8 cellular contexts compared by ENCODE assay signal in the genomic region with DNA sequence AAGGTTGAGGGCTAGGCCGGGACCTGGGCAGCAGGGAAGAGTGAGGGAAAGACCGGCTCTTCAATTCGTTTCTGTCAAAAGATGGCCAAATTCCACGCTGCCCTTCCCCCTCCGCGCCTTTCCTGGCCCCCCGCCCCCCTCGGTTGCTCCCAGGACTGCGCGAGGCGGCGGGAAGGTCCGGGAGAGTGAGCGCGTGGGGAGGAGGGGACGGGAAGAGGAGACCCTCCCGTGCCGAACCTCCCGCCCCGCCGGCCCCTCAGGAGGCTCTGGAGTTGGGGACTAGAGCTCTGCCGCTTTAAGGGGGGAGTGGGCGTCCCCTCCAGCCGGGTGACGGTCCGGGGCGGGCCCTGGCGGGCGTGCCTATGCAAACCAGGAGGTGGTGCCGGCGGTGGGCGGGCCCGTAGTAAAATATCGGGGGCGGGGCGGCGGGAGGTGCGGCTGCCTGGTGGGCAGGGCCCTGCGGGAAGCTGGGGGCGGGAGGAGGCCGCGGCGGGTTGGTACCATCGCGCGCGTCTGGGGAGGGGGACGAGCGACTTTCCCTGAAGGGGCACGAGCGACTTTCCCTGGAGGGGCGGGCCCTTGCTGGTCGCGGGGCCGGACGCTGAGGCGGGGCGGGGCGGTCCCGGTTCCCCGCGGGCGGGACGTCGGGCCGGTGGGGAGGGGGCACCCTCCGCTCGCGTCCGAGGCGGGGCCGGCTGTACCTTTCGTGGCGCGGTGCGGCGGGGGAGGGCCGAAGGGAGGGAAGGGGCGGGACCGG. TPM values are rescaled to one million over a fixed set of nuclear protein-coding genes. Genes with fewer than 3 reads are reported as not detected.
DNase-seq lines count a peak whose midpoint lies in the region; ATAC-seq and TF ChIP-seq lines count a peak whose summit lies in the region.

No MANE protein-coding gene starts in this region.

- H3K4me3 Mint-ChIP-seq in chondrocyte (ENCODE audit: unreplicated experiment), result peak overlapping the region; percentile 92

- no peaks in the 10 kb centered on the region for H3K36me3 Mint-ChIP-seq in chondrocyte (ENCODE audit: low read depth)

- TF ChIP-seq CTCF in chondrocyte (IDR thresholded peaks at IDR 0.05), result no peak

- ATAC-seq in HG03432 (IDR thresholded peaks at IDR 0.05; ENCODE audit: unreplicated experiment), result peak; percentile 82

- H3K27ac Mint-ChIP-seq in chondrocyte (ENCODE audit: unreplicated experiment), result peak overlapping the region; percentile 94

- no peaks in the 10 kb centered on the region for H3K9me3 Mint-ChIP-seq in chondrocyte (ENCODE audit: low read depth)

- peaks cover 29% of the 10 kb centered on the region for H3K4me1 Mint-ChIP-seq in chondrocyte (ENCODE audit: low read depth)

- H3K27me3 Mint-ChIP-seq in chondrocyte (ENCODE audit: low read depth), result no peaks in the 10 kb centered on the region

- DNase-seq in AG08396 (ENCODE audit: low spot score) (peak; percentile 96), GM19238 (ENCODE audit: insufficient read length, low spot score) (peak; percentile 84), NCI-H460 (ENCODE audit: extremely low read depth, low read depth) (peak; percentile 95), chondrocyte (ENCODE audit: low spot score) (peak; percentile 99), kidney tubule cell (ENCODE audit: low spot score) (peak; percentile 95)
- DNase-seq in activated CD4-positive, alpha-beta T cell treated with anti-CD3 and anti-CD28 coated beads for 24 hours (ENCODE audit: low read depth in 2 of 2), result peak; percentile 93 to 95
- DNase-seq in stimulated activated CD4-positive, alpha-beta T cell treated with anti-CD3 and anti-CD28 coated beads, Interleukin-15, amount 100 ng/mL, for 48 hours (ENCODE audit: low read depth in 2 of 2), result peak; percentile 93 to 96

RNA-seq across cellular contexts. Expression of gene BCL9, which starts 58.2 kb away (rescaled TPM):
- total RNA-seq in NCI-H460 (2014; rRNA removed; shearing (Covaris generic)), result 8.1 and 11.2 TPM in 2 replicates
- polyA plus RNA-seq in NCI-H460 (2014; cell fraction: nucleus; rRNA removed), result 5.6 and 8.1 TPM in 2 replicates
- 21.8 to 31.0 TPM (median 21.9 TPM) in 3 replicates for total RNA-seq in chondrocyte

Comparison
In these comparisons a context has a peak if more than half of its experiments do, and no peak if none do; other contexts are left out.
1. Peak in every context shown above with its lines: DNase-seq and ATAC-seq.